In genomic region chr11:96159968-96160367, GRCh38 we compare ENCODE assay signal across 1 cellular context.
TF ChIP-seq lines count a peak whose summit lies in the region.

No MANE protein-coding gene starts in this region.

TF ChIP-seq in IMR-90, 13 proteins besides CTCF, POLR2A, EP300 and RAD21:
- TF ChIP-seq MXI1 (IDR thresholded peaks at IDR 0.05; ENCODE audit: borderline replicate concordance, low read depth, low read length) = no peak
- no peak for TF ChIP-seq FOS (IDR thresholded peaks at IDR 0.05; ENCODE audit: low read depth, low read length)
- no peak for TF ChIP-seq ELK1 (IDR thresholded peaks at IDR 0.05; ENCODE audit: borderline replicate concordance, low read depth, low read length)
- no peak for TF ChIP-seq RCOR1 (IDR thresholded peaks at IDR 0.05; ENCODE audit: insufficient replicate concordance, low read length)
- TF ChIP-seq MAZ (IDR thresholded peaks at IDR 0.05; ENCODE audit: borderline replicate concordance, low read depth, low read length) = no peak
- no peak for TF ChIP-seq CHD1 (IDR thresholded peaks at IDR 0.05; ENCODE audit: low read depth, low read length)
- no peak for TF ChIP-seq MAFK (IDR thresholded peaks at IDR 0.05; ENCODE audit: low read depth, low read length)
- TF ChIP-seq NFE2L2 (IDR thresholded peaks at IDR 0.05; ENCODE audit: low read depth, low read length) = no peak
- TF ChIP-seq RFX5 (IDR thresholded peaks at IDR 0.05; ENCODE audit: low read depth, low read length) = no peak
- no peak for TF ChIP-seq CEBPB (IDR thresholded peaks at IDR 0.05; ENCODE audit: low read depth, low read length)
- TF ChIP-seq SMC3 (IDR thresholded peaks at IDR 0.05; ENCODE audit: low read depth, low read length) = no peak
- TF ChIP-seq USF2 (IDR thresholded peaks at IDR 0.05; ENCODE audit: low read depth, low read length) = no peak
- no peak for TF ChIP-seq BHLHE40 (IDR thresholded peaks at IDR 0.05; ENCODE audit: low read depth, low read length)
